In genomic region chr2:143451622-143452021, GRCh38 we compare ENCODE assay signal across 8 cellular contexts.
A peak's percentile ranks its signal among the peaks of the same experiment; 100 is the strongest.
DNase-seq lines count a peak whose midpoint lies in the region; ATAC-seq and TF ChIP-seq lines count a peak whose summit lies in the region.
"Had no signal": no experiment of that assay in that cellular context is flagged by ENCODE, and none has a peak within 500 bp of the region (broad histone marks: within the 10 kb centered on the region; RNA-seq: fewer than 3 reads in every experiment).

No MANE protein-coding gene starts in this region.

- peaks cover 0 to 30% (median 16%) of the 10 kb centered on the region in 3 donors for H3K36me3 Mint-ChIP-seq in naive thymus-derived CD8-positive, alpha-beta T cell
- H3K36me3 Mint-ChIP-seq in WTC11: no peaks in the 10 kb centered on the region

- no peaks in the 10 kb centered on the region for H3K27me3 Mint-ChIP-seq in naive thymus-derived CD8-positive, alpha-beta T cell
- H3K27me3 Mint-ChIP-seq in WTC11 (ENCODE audit: low read depth): no peaks in the 10 kb centered on the region

- H3K27ac Mint-ChIP-seq in naive thymus-derived CD8-positive, alpha-beta T cell: peak overlapping the region in 6 of 10 donors; percentile 17 to 75 (median 58)
- no peak overlapping the region for H3K27ac Mint-ChIP-seq in WTC11

- H3K9me3 Mint-ChIP-seq in naive thymus-derived CD8-positive, alpha-beta T cell: peaks cover 0 to 2% (median 0%) of the 10 kb centered on the region in 9 donors
- H3K9me3 Mint-ChIP-seq in WTC11: no peaks in the 10 kb centered on the region

- peak; percentile 42 for ATAC-seq in GM18867 (IDR thresholded peaks at IDR 0.05; ENCODE audit: unreplicated experiment)
- ATAC-seq in HG02571 (IDR thresholded peaks at IDR 0.05; ENCODE audit: unreplicated experiment): peak; percentile 54
- ATAC-seq in naive thymus-derived CD8-positive, alpha-beta T cell: no peak
- ATAC-seq in WTC11: no peak

- TF ChIP-seq CTCF in WTC11 (IDR thresholded peaks at IDR 0.05): no peak

- peak overlapping the region in 1 of 10 donors; percentile 53 for H3K4me3 Mint-ChIP-seq in naive thymus-derived CD8-positive, alpha-beta T cell
- H3K4me3 Mint-ChIP-seq in WTC11: no peak overlapping the region

- CTCF ChIA-PET in WTC11 (lab: Charles Lee): no interaction called here

- peak; percentile 2 for DNase-seq in NCI-H510A treated with DMSO at 0.1 percent for 48 hours (lab: John Stamatoyannopoulos, UW)
- DNase-seq in naive thymus-derived CD8-positive, alpha-beta T cell: no peak
- no peak for DNase-seq in WTC11 (ENCODE audit: low spot score)
- DNase-seq in anterior cingulate cortex (lab: John Stamatoyannopoulos, UW): no peak
- no peak for DNase-seq in activated gamma-delta T cell (lab: John Stamatoyannopoulos, UW)
- DNase-seq: activated CD4-positive, CD25-positive, alpha-beta regulatory T cell treated with anti-CD3 and anti-CD28 coated beads, Interleukin-2, amount 50 U/mL, for 72 hours had no signal

- POLR2A ChIA-PET in naive thymus-derived CD8-positive, alpha-beta T cell (lab: Charles Lee): interaction anchor here (0.5 kb wide), 1 partner anchor 298 kb away, joined by 3 read pairs; no protein-coding TSS in a partner anchor
- POLR2A ChIA-PET in WTC11 (lab: Charles Lee): no interaction called here

- peaks cover 27 to 61% (median 58%) of the 10 kb centered on the region in 4 donors for H3K4me1 Mint-ChIP-seq in naive thymus-derived CD8-positive, alpha-beta T cell
- H3K4me1 Mint-ChIP-seq in WTC11: no peaks in the 10 kb centered on the region

TF ChIP-seq in WTC11, 78 proteins besides CTCF, POLR2A, EP300 and RAD21:
- TF ChIP-seq, protein P1, sequence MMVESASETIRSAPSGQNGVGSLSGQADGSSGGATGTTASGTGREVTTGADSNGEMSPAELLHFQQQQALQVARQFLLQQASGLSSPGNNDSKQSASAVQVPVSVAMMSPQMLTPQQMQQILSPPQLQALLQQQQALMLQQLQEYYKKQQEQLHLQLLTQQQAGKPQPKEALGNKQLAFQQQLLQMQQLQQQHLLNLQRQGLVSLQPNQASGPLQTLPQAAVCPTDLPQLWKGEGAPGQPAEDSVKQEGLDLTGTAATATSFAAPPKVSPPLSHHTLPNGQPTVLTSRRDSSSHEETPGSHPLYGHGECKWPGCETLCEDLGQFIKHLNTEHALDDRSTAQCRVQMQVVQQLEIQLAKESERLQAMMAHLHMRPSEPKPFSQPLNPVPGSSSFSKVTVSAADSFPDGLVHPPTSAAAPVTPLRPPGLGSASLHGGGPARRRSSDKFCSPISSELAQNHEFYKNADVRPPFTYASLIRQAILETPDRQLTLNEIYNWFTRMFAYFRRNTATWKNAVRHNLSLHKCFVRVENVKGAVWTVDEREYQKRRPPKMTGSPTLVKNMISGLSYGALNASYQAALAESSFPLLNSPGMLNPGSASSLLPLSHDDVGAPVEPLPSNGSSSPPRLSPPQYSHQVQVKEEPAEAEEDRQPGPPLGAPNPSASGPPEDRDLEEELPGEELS (CRISPR knock-in tag; IDR thresholded peaks at IDR 0.05): no peak
- TF ChIP-seq ZNF512 (CRISPR knock-in tag; IDR thresholded peaks at IDR 0.05; ENCODE audit: borderline replicate concordance): no peak
- no peak for TF ChIP-seq RORB (CRISPR knock-in tag; IDR thresholded peaks at IDR 0.05)
- no peak for TF ChIP-seq ZNF138 (CRISPR knock-in tag; conservative IDR thresholded peaks at IDR 0.05)
- no peak for TF ChIP-seq OVOL2 (CRISPR knock-in tag; IDR thresholded peaks at IDR 0.05; ENCODE audit: borderline replicate concordance)
- no peak for TF ChIP-seq GRHL2 (CRISPR knock-in tag; IDR thresholded peaks at IDR 0.05; ENCODE audit: insufficient replicate concordance, severe bottlenecking)
- no peak for TF ChIP-seq USF1 (CRISPR knock-in tag; IDR thresholded peaks at IDR 0.05)
- TF ChIP-seq SMAD3 (CRISPR knock-in tag; IDR thresholded peaks at IDR 0.05; ENCODE audit: borderline replicate concordance): no peak
- TF ChIP-seq TEAD4 (CRISPR knock-in tag; IDR thresholded peaks at IDR 0.05): no peak
- TF ChIP-seq HMGA2 (CRISPR knock-in tag; IDR thresholded peaks at IDR 0.05): no peak
- no peak for TF ChIP-seq ETV6 (CRISPR knock-in tag; IDR thresholded peaks at IDR 0.05)
- no peak for TF ChIP-seq MXD4 (CRISPR knock-in tag; IDR thresholded peaks at IDR 0.05; ENCODE audit: borderline replicate concordance)
- TF ChIP-seq HMGXB4 (CRISPR knock-in tag; IDR thresholded peaks at IDR 0.05): no peak
- no peak for TF ChIP-seq ATF6 (CRISPR knock-in tag; IDR thresholded peaks at IDR 0.05)
- TF ChIP-seq ZNF423 (CRISPR knock-in tag; IDR thresholded peaks at IDR 0.05): no peak
- TF ChIP-seq FOXJ3 (CRISPR knock-in tag; IDR thresholded peaks at IDR 0.05; ENCODE audit: borderline replicate concordance): no peak

Comparison
In these comparisons a context has a peak if more than half of its experiments do, and no peak if none do; other contexts are left out.
1. ATAC-seq: peak in GM18867 (single experiment) and HG02571 (single experiment); none in naive thymus-derived CD8-positive, alpha-beta T cell (0 of 2) and WTC11 (single experiment).